Comparison of ENCODE assay signal across 14 cellular contexts in genomic region chr2:10591207-10591606, GRCh38.
DNase-seq lines count a peak whose midpoint lies in the region; ATAC-seq lines count a peak whose summit lies in the region.
"Had no signal": no experiment of that assay in that cellular context is flagged by ENCODE, and none has a peak within 500 bp of the region (broad histone marks: within the 10 kb centered on the region; RNA-seq: fewer than 3 reads in every experiment).

No MANE protein-coding gene starts in this region.

- no peak for ATAC-seq in HG02759 (IDR thresholded peaks at IDR 0.05; ENCODE audit: unreplicated experiment)
- ATAC-seq: heart right ventricle had no signal

- H3K27ac ChIP-seq in HUES48 (ENCODE audit: low read depth, low read length), result peak overlapping the region; percentile 80
- H3K27ac ChIP-seq: heart right ventricle had no signal

- peaks cover 41% of the 10 kb centered on the region for H3K36me3 ChIP-seq in HUES48 (ENCODE audit: control insufficient read depth, insufficient read depth, low read length)
- H3K36me3 ChIP-seq in adipocyte (ENCODE audit: control insufficient read depth, insufficient read depth, low read length, severe bottlenecking), result peaks cover 64% of the 10 kb centered on the region

- peaks cover 19% of the 10 kb centered on the region for H3K4me1 ChIP-seq in HUES48 (ENCODE audit: control insufficient read depth, insufficient read depth, low read length)
- H3K4me1 ChIP-seq in adipocyte (ENCODE audit: control insufficient read depth, insufficient read depth, low read length), result no peaks in the 10 kb centered on the region

- H3K27me3 ChIP-seq in HUES48 (ENCODE audit: control insufficient read depth, insufficient read depth, low read length) (no peaks in the 10 kb centered on the region), adipocyte (replicated peaks; ENCODE audit: control insufficient read depth, insufficient read depth, low read length) (no peaks in the 10 kb centered on the region)
- H3K27me3 ChIP-seq: heart right ventricle had no signal

- H3K9ac ChIP-seq in HUES48 (ENCODE audit: low read depth, low read length), result peak overlapping the region; percentile 16; the same call in 1 of the 2 replicates
- no peak overlapping the region for H3K9ac ChIP-seq in adipocyte (ENCODE audit: low read length)

- H3K9me3 ChIP-seq in HUES48 (ENCODE audit: control insufficient read depth, insufficient read depth, low read length) (no peaks in the 10 kb centered on the region), adipocyte (ENCODE audit: control insufficient read depth, low read length) (no peaks in the 10 kb centered on the region)
- H3K9me3 ChIP-seq: heart right ventricle had no signal

- no peak overlapping the region for H3K4me3 ChIP-seq in HUES48 (ENCODE audit: low read depth, low read length)
- H3K4me3 ChIP-seq in adipocyte (ENCODE audit: low read length), result no peak overlapping the region
- H3K4me3 ChIP-seq: heart right ventricle had no signal

- peak; percentile 17 for DNase-seq in AG20443 (ENCODE audit: low spot score)
- peak; percentile 67 for DNase-seq in adipocyte (ENCODE audit: low read depth)
- peak; percentile 56 for DNase-seq in fibroblast of the conjunctiva (ENCODE audit: low read depth)
- DNase-seq in stimulated activated CD8-positive, alpha-beta memory T cell treated with anti-CD3 and anti-CD28 coated beads, Interleukin-4, amount 100 ng/mL, for 48 hours, result no peak
- no peak for DNase-seq in DMS114 treated with DMSO at 0.1 percent for 48 hours (lab: John Stamatoyannopoulos, UW; ENCODE audit: unreplicated experiment)
- DNase-seq in NCI-H146 (lab: John Stamatoyannopoulos, UW), result no peak
- DNase-seq: activated CD8-positive, alpha-beta memory T cell treated with anti-CD3 and anti-CD28 coated beads for 24 hours; activated naive CD4-positive, alpha-beta T cell treated with anti-CD3 and anti-CD28 coated beads, Interleukin-2, amount 10 ng/mL, durations not matched to agents 7 days and 5 days; DMS53; H7; heart right ventricle; NCI-H2171 had no signal

Comparison
In these comparisons a context has a peak if more than half of its experiments do, and no peak if none do; other contexts are left out.
1. DNase-seq: peak in AG20443 (single experiment), adipocyte (single experiment) and fibroblast of the conjunctiva (single experiment); none in stimulated activated CD8-positive, alpha-beta memory T cell treated with anti-CD3 and anti-CD28 coated beads, Interleukin-4, amount 100 ng/mL, for 48 hours (single experiment), DMS114 treated with DMSO at 0.1 percent for 48 hours (single experiment) and NCI-H146 (single experiment).